In the genomic region with DNA sequence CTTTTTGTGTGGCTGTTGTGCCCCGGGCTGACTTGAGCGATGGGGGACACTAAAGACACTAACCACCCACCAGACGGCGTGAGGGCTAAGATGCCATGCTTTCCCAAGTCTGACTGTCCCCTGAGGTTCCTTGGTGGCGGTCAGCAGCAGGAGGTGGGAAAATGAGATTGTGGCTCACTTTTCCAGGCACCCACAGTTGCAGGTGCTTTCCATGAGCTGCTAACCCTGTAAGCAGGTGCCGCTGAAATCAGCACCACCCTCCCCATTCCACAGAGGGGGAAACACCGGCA, we compare ENCODE assay signal across 34 cellular contexts. TPM values are rescaled to one million over a fixed set of nuclear protein-coding genes. Genes with fewer than 3 reads are reported as not detected.
DNase-seq lines count a peak whose midpoint lies in the region; ATAC-seq, FAIRE-seq and TF ChIP-seq lines count a peak whose summit lies in the region.
"Had no signal": no experiment of that assay in that cellular context is flagged by ENCODE, and none has a peak within 500 bp of the region (broad histone marks: within the 10 kb centered on the region; RNA-seq: fewer than 3 reads in every experiment).

No MANE protein-coding gene starts in this region.

- TF ChIP-seq CTCF in astrocyte (IDR thresholded peaks at IDR 0.05; ENCODE audit: insufficient read depth, low read depth, low read length): no peak
- no peak for TF ChIP-seq CTCF in osteocyte (IDR thresholded peaks at IDR 0.05)

- no peaks in the 10 kb centered on the region for H3K9me3 Mint-ChIP-seq in T-helper 2 cell treated with Interferon-gamma antibody and Interleukin-4, amounts not matched to agents 5 μg/mL and 100 μg/mL, for 36 hours
- no peaks in the 10 kb centered on the region for H3K9me3 Mint-ChIP-seq in astrocyte (ENCODE audit: unreplicated experiment)
- H3K9me3 Mint-ChIP-seq in osteocyte (ENCODE audit: unreplicated experiment): no peaks in the 10 kb centered on the region

- peak; percentile 0 for DNase-seq in T-helper 2 cell treated with Interferon-gamma antibody and Interleukin-4, amounts not matched to agents 5 μg/mL and 100 μg/mL, for 36 hours (ENCODE audit: low spot score)
- DNase-seq in T-helper 2 cell (no peak), astrocyte (ENCODE audit: low read depth) (no peak), osteocyte (ENCODE audit: extremely low spot score, unreplicated experiment) (peak; percentile 63), NCI-H510A treated with DMSO at 0.1 percent for 48 hours (lab: John Stamatoyannopoulos, UW) (no peak)
- DNase-seq: CD4-positive, alpha-beta memory T cell; COR-L47; DMS79; GF-D8; GM23248; Kasumi-1; MV-4-11; NCI-H1105; NCI-H1436 treated with DMSO at 0.1 percent for 48 hours; NCI-H1930; NCI-H2107; NCI-H446; NCI-H526; NCI-H82; NK-92 treated with Interleukin-12 subunit alpha and Interleukin-12 subunit beta, amount 100 ng/mL, for 24 hours; PC-9; SJCRH30 had no signal

- no peaks in the 10 kb centered on the region for H3K79me2 ChIP-seq in astrocyte (ENCODE audit: insufficient read depth, low read length)

- no peak overlapping the region for H3K4me3 ChIP-seq in BLaER1 treated with 17β-estradiol and CSF1 and Interleukin-3, amounts not matched to agents 10 nM and 100 nM
- no peak overlapping the region for H3K4me3 ChIP-seq in astrocyte (ENCODE audit: insufficient read depth, low read depth, low read length)
- H3K4me3 ChIP-seq: GM23248, PC-9, SJCRH30 had no signal

- no peaks in the 10 kb centered on the region for H3K4me1 Mint-ChIP-seq in T-helper 2 cell treated with Interferon-gamma antibody and Interleukin-4, amounts not matched to agents 5 μg/mL and 100 μg/mL, for 36 hours (ENCODE audit: low read depth)
- no peaks in the 10 kb centered on the region for H3K4me1 Mint-ChIP-seq in astrocyte (ENCODE audit: low read depth, unreplicated experiment)
- no peaks in the 10 kb centered on the region for H3K4me1 Mint-ChIP-seq in osteocyte (ENCODE audit: unreplicated experiment)

- H3K9me3 ChIP-seq in BLaER1 treated with 17β-estradiol and CSF1 and Interleukin-3, amounts not matched to agents 10 nM and 100 nM (replicated peaks in 1 of 11): no peaks in the 10 kb centered on the region; a peak in 1 of 22 replicates
- no peaks in the 10 kb centered on the region for H3K9me3 ChIP-seq in astrocyte (ENCODE audit: insufficient read depth, low read depth, low read length)
- H3K9me3 ChIP-seq: SJCRH30 had no signal

- peak overlapping the region in 9 of 11 experiments; percentile 55 to 94 (median 85); a peak in 18 of 22 replicates for H3K4me2 ChIP-seq in BLaER1 treated with 17β-estradiol and CSF1 and Interleukin-3, amounts not matched to agents 10 nM and 100 nM
- no peak overlapping the region for H3K4me2 ChIP-seq in astrocyte (ENCODE audit: low read length)
- H3K4me2 ChIP-seq: PC-9 had no signal

- no peak overlapping the region for H3K27ac Mint-ChIP-seq in T-helper 2 cell treated with Interferon-gamma antibody and Interleukin-4, amounts not matched to agents 5 μg/mL and 100 μg/mL, for 36 hours
- H3K27ac Mint-ChIP-seq in astrocyte (ENCODE audit: unreplicated experiment): peak overlapping the region; percentile 34
- no peak overlapping the region for H3K27ac Mint-ChIP-seq in osteocyte (ENCODE audit: unreplicated experiment)
- H3K27ac Mint-ChIP-seq: CD4-positive, alpha-beta memory T cell had no signal

- no peak for ATAC-seq in HG03095 (IDR thresholded peaks at IDR 0.05; ENCODE audit: unreplicated experiment)
- no peak for ATAC-seq in GM19467 (IDR thresholded peaks at IDR 0.05; ENCODE audit: unreplicated experiment)
- ATAC-seq: Right ventricle myocardium inferior, SK-N-SH treated with all-trans-retinoic acid at 6 μM for 48 hours had no signal

- FAIRE-seq in astrocyte (lab: Jason Lieb, UNC): no peak
- FAIRE-seq: GM19239, HepG2 had no signal

- H3K36me3 Mint-ChIP-seq in T-helper 2 cell treated with Interferon-gamma antibody and Interleukin-4, amounts not matched to agents 5 μg/mL and 100 μg/mL, for 36 hours (ENCODE audit: low read depth): no peaks in the 10 kb centered on the region
- H3K36me3 Mint-ChIP-seq in astrocyte (ENCODE audit: low read depth, unreplicated experiment): no peaks in the 10 kb centered on the region
- H3K36me3 Mint-ChIP-seq in osteocyte (ENCODE audit: unreplicated experiment): no peaks in the 10 kb centered on the region
- H3K36me3 Mint-ChIP-seq: CD4-positive, alpha-beta memory T cell had no signal

- H3K27me3 ChIP-seq in BLaER1 treated with 17β-estradiol and CSF1 and Interleukin-3, amounts not matched to agents 10 nM and 100 nM: no peaks in the 10 kb centered on the region
- no peaks in the 10 kb centered on the region for H3K27me3 ChIP-seq in astrocyte (ENCODE audit: insufficient read depth, low read length)

- H3K9ac ChIP-seq in BLaER1 treated with 17β-estradiol and CSF1 and Interleukin-3, amounts not matched to agents 10 nM and 100 nM: no peak overlapping the region
- no peak overlapping the region for H3K9ac ChIP-seq in astrocyte (ENCODE audit: low read length)
- H3K9ac ChIP-seq: GM23248 had no signal

- H3K27me3 Mint-ChIP-seq in T-helper 2 cell treated with Interferon-gamma antibody and Interleukin-4, amounts not matched to agents 5 μg/mL and 100 μg/mL, for 36 hours (ENCODE audit: low read depth): peaks cover 8% of the 10 kb centered on the region
- H3K27me3 Mint-ChIP-seq in astrocyte (ENCODE audit: low read depth, unreplicated experiment): peaks cover 26% of the 10 kb centered on the region
- H3K27me3 Mint-ChIP-seq in osteocyte (ENCODE audit: unreplicated experiment): peaks cover 13% of the 10 kb centered on the region

- peaks cover 0 to 52% (median 0%) of the 10 kb centered on the region in 11 experiments; a peak in 7 of 22 replicates for H4K20me1 ChIP-seq in BLaER1 treated with 17β-estradiol and CSF1 and Interleukin-3, amounts not matched to agents 10 nM and 100 nM
- no peaks in the 10 kb centered on the region for H4K20me1 ChIP-seq in astrocyte (ENCODE audit: insufficient read depth, low read length)

- H3K36me3 ChIP-seq in BLaER1 treated with 17β-estradiol and CSF1 and Interleukin-3, amounts not matched to agents 10 nM and 100 nM: peaks cover 0 to 14% (median 0%) of the 10 kb centered on the region in 11 experiments; a peak in 5 of 22 replicates
- H3K36me3 ChIP-seq in astrocyte (ENCODE audit: insufficient read depth, low read length): no peaks in the 10 kb centered on the region
- H3K36me3 ChIP-seq: SJCRH30 had no signal

- no peak overlapping the region for H2AFZ ChIP-seq in astrocyte (ENCODE audit: low read depth, low read length)
- H2AFZ ChIP-seq: GM23248, PC-9 had no signal

- peaks cover 35 to 97% (median 92%) of the 10 kb centered on the region in 10 experiments for H3K4me1 ChIP-seq in BLaER1 treated with 17β-estradiol and CSF1 and Interleukin-3, amounts not matched to agents 10 nM and 100 nM
- no peaks in the 10 kb centered on the region for H3K4me1 ChIP-seq in astrocyte (ENCODE audit: insufficient read depth, low read length)

- H3K27ac ChIP-seq in BLaER1 treated with 17β-estradiol and CSF1 and Interleukin-3, amounts not matched to agents 10 nM and 100 nM: no peak overlapping the region
- no peak overlapping the region for H3K27ac ChIP-seq in astrocyte (ENCODE audit: low read depth, low read length)
- H3K27ac ChIP-seq: 22Rv1, GM23248, PC-9, SJCRH30 had no signal

- H3K4me3 Mint-ChIP-seq in T-helper 2 cell treated with Interferon-gamma antibody and Interleukin-4, amounts not matched to agents 5 μg/mL and 100 μg/mL, for 36 hours: no peak overlapping the region
- no peak overlapping the region for H3K4me3 Mint-ChIP-seq in astrocyte (ENCODE audit: unreplicated experiment)
- H3K4me3 Mint-ChIP-seq in osteocyte (ENCODE audit: unreplicated experiment): no peak overlapping the region
- H3K4me3 Mint-ChIP-seq: CD4-positive, alpha-beta memory T cell had no signal

RNA-seq across cellular contexts. Expression of a gene that starts 17.7 kb away (rescaled TPM):
- total RNA-seq in astrocyte: not detected in 2 replicates
- total RNA-seq in osteocyte: not detected in 2 replicates
- total RNA-seq: CD4-positive, alpha-beta memory T cell; GM23248; H7; HepG2; HT1080; MCF 10A; PC-9; Right ventricle myocardium inferior; RPMI7951; SJCRH30 had no signal

Comparison
In these comparisons a context has a peak if more than half of its experiments do, and no peak if none do; other contexts are left out.
1. DNase-seq: peak in T-helper 2 cell treated with Interferon-gamma antibody and Interleukin-4, amounts not matched to agents 5 μg/mL and 100 μg/mL, for 36 hours (single experiment) and osteocyte (single experiment); none in T-helper 2 cell (0 of 5), astrocyte (single experiment) and NCI-H510A treated with DMSO at 0.1 percent for 48 hours (single experiment).